ENCODE assay signal across 18 cellular contexts in genomic region chr18:35549515-35549914, GRCh38. TPM values are rescaled to one million over a fixed set of nuclear protein-coding genes. Genes with fewer than 3 reads are reported as not detected.
DNase-seq lines count a peak whose midpoint lies in the region; ATAC-seq and TF ChIP-seq lines count a peak whose summit lies in the region.
"Had no signal": no experiment of that assay in that cellular context is flagged by ENCODE, and none has a peak within 500 bp of the region (broad histone marks: within the 10 kb centered on the region; RNA-seq: fewer than 3 reads in every experiment).

No MANE protein-coding gene starts in this region.

- no peak for DNase-seq in left cardiac atrium
- DNase-seq in right atrium auricular region (ENCODE audit: low spot score), result no peak
- peak; percentile 20 for DNase-seq in NB4 (ENCODE audit: low read depth)
- peak; percentile 5 for DNase-seq in fibroblast of pulmonary artery (ENCODE audit: low read depth)
- no peak for DNase-seq in upper lobe of right lung
- no peak for DNase-seq in activated CD4-positive, alpha-beta T cell treated with anti-CD3 and anti-CD28 coated beads for 4 hours
- DNase-seq: Calu3; CD8-positive, alpha-beta T cell; GOT3; MM.1S; NCI-H1694 treated with DMSO at 0.1 percent for 48 hours; NCI-H510A; NCI-H748 treated with DMSO at 0.1 percent for 48 hours; PC-9 had no signal

- ATAC-seq in left cardiac atrium (peak; percentile 32 to 78), upper lobe of right lung (no peak), GM18858 (IDR thresholded peaks at IDR 0.05; ENCODE audit: unreplicated experiment) (no peak)
- ATAC-seq: CD8-positive, alpha-beta T cell; HCT116 had no signal

- no peak overlapping the region for H3K27ac ChIP-seq in right atrium auricular region
- peak overlapping the region; percentile 18 for H3K27ac ChIP-seq in upper lobe of right lung
- H3K27ac ChIP-seq: BLaER1 treated with 17β-estradiol and CSF1 and Interleukin-3, amounts not matched to agents 10 nM and 100 nM; PC-9; RWPE1 had no signal

- TF ChIP-seq POLR2A in NB4 (IDR thresholded peaks at IDR 0.05; ENCODE audit: extremely low read depth, insufficient read length), result no peak

- TF ChIP-seq CTCF in right atrium auricular region (IDR thresholded peaks at IDR 0.05) (no peak), NB4 (IDR thresholded peaks at IDR 0.05; ENCODE audit: low read depth, low read length) (no peak), fibroblast of pulmonary artery (IDR thresholded peaks at IDR 0.05; ENCODE audit: low read length, missing control alignments) (no peak), upper lobe of right lung (IDR thresholded peaks at IDR 0.05) (no peak)

- H3K4me1 ChIP-seq in right atrium auricular region (no peaks in the 10 kb centered on the region), upper lobe of right lung (no peaks in the 10 kb centered on the region)

- no peaks in the 10 kb centered on the region for H3K36me3 ChIP-seq in right atrium auricular region
- no peaks in the 10 kb centered on the region for H3K36me3 ChIP-seq in upper lobe of right lung
- H3K36me3 ChIP-seq: BLaER1 treated with 17β-estradiol and CSF1 and Interleukin-3, amounts not matched to agents 10 nM and 100 nM had no signal

- H3K4me3 ChIP-seq in right atrium auricular region, result no peak overlapping the region
- no peak overlapping the region for H3K4me3 ChIP-seq in NB4 (ENCODE audit: low read depth, low read length)
- no peak overlapping the region for H3K4me3 ChIP-seq in fibroblast of pulmonary artery (replicated peaks; ENCODE audit: low read depth, low read length)
- no peak overlapping the region for H3K4me3 ChIP-seq in upper lobe of right lung
- H3K4me3 ChIP-seq: BLaER1 treated with 17β-estradiol and CSF1 and Interleukin-3, amounts not matched to agents 10 nM and 100 nM; PC-9 had no signal

- no peaks in the 10 kb centered on the region for H3K9me3 ChIP-seq in right atrium auricular region
- no peaks in the 10 kb centered on the region for H3K9me3 ChIP-seq in upper lobe of right lung
- H3K9me3 ChIP-seq: BLaER1 treated with 17β-estradiol and CSF1 and Interleukin-3, amounts not matched to agents 10 nM and 100 nM had no signal

- intact Hi-C loops in left cardiac atrium (cut with DNase I) (no loop called here), upper lobe of right lung (cut with DNase I) (no loop called here)

- H3K27me3 ChIP-seq in right atrium auricular region (no peaks in the 10 kb centered on the region), upper lobe of right lung (no peaks in the 10 kb centered on the region)
- H3K27me3 ChIP-seq: BLaER1 treated with 17β-estradiol and CSF1 and Interleukin-3, amounts not matched to agents 10 nM and 100 nM had no signal

RNA-seq across cellular contexts. Expression of gene GALNT1, which starts 32.0 kb away (rescaled TPM):
- total RNA-seq in left cardiac atrium (10 to 100 TPM; 54.1 to 58.5 TPM), right atrium auricular region (10 to 100 TPM; 29.6 to 35.2 TPM), upper lobe of right lung (74.5 TPM)

RNA-seq across cellular contexts. Expression of gene INO80C, which starts 51.8 kb away (rescaled TPM):
- total RNA-seq in left cardiac atrium, result 10 to 100 TPM; 22.9 to 23.5 TPM
- total RNA-seq in right atrium auricular region, result 10 to 100 TPM; 11.1 to 13.9 TPM
- total RNA-seq in upper lobe of right lung, result 34.6 TPM

Comparison
In these comparisons a context has a peak if more than half of its experiments do, and no peak if none do; other contexts are left out.
1. ATAC-seq: peak in left cardiac atrium (2 of 2); none in upper lobe of right lung (single experiment) and GM18858 (single experiment).
2. DNase-seq: peak in NB4 (single experiment) and fibroblast of pulmonary artery (single experiment); none in left cardiac atrium (single experiment), right atrium auricular region (single experiment), upper lobe of right lung (single experiment) and activated CD4-positive, alpha-beta T cell treated with anti-CD3 and anti-CD28 coated beads for 4 hours (0 of 2).